Comparison of ENCODE assay signal across 8 cellular contexts in genomic region chr12:111766608-111767361, GRCh38. TPM values are rescaled to one million over a fixed set of nuclear protein-coding genes. Genes with fewer than 3 reads are reported as not detected.
DNase-seq lines count a peak whose midpoint lies in the region; ATAC-seq, FAIRE-seq and TF ChIP-seq lines count a peak whose summit lies in the region.

Gene ALDH2 (plus strand): TSS chr12:111766933. CDS start chr12:111766983, 50 bp downstream.

- dilution Hi-C loops in mammary epithelial cell (cut with HindIII; ENCODE audit: low sequenced_read_pairs) = no loop called here

- H3K79me2 ChIP-seq in SK-N-SH (ENCODE audit: insufficient read depth) (peaks cover 10% of the 10 kb centered on the region; the same call in 1 of the 2 replicates), mammary epithelial cell (ENCODE audit: insufficient read depth, low read length) (no peaks in the 10 kb centered on the region)

- H4K20me1 ChIP-seq in SK-N-SH (ENCODE audit: insufficient read depth) (no peaks in the 10 kb centered on the region), mammary epithelial cell (ENCODE audit: insufficient read depth, low read length) (no peaks in the 10 kb centered on the region)

- intact Hi-C loops in mammary epithelial cell (cut with micrococcal nuclease) (no loop called here), sciatic nerve (cut with DNase I) (no loop called here)

- H3K27ac ChIP-seq in SK-N-SH (ENCODE audit: low read depth in 2 of 2, low read length in 1 of 2) = peak within 1 kb of the TSS; percentile 19 to 28; a peak in 2 of 4 replicates
- H3K27ac ChIP-seq in mammary epithelial cell (ENCODE audit: insufficient read depth, low read depth, low read length) = no peak within 1 kb of the TSS
- H3K27ac ChIP-seq in iPS-18a (ENCODE audit: low read length) = peak within 1 kb of the TSS; percentile 40

- TF ChIP-seq POLR2A in GM12892 (IDR thresholded peaks at IDR 0.05; ENCODE audit: low read depth, low read length) = no peak

- ATAC-seq in HG03108 (IDR thresholded peaks at IDR 0.05; ENCODE audit: unreplicated experiment) (peak; percentile 37), sciatic nerve (peak; percentile 97)

- FAIRE-seq in GM12892 (lab: Jason Lieb, UNC) = no peak

- POLR2A ChIA-PET in SK-N-SH (lab: Yijun Ruan, JAX) = interaction anchor here (0.6 to 1.0 kb wide), 8 partner anchors 9 to 47 kb away, joined by 3 to 5 read pairs (median 4); no protein-coding TSS in a partner anchor

- no peaks in the 10 kb centered on the region for H3K9me3 ChIP-seq in SK-N-SH
- no peaks in the 10 kb centered on the region for H3K9me3 ChIP-seq in mammary epithelial cell (replicated peaks; ENCODE audit: insufficient read depth, low read length)
- H3K9me3 ChIP-seq in iPS-18a (ENCODE audit: control insufficient read depth, low read depth, low read length) = no peaks in the 10 kb centered on the region

- peak within 1 kb of the TSS; percentile 63 for H3K4me3 ChIP-seq in GM12864 (ENCODE audit: low read depth, low read length)
- H3K4me3 ChIP-seq in SK-N-SH (ENCODE audit: low read depth in 2 of 2, low read length in 1 of 2) = peak within 1 kb of the TSS; percentile 66 to 78
- H3K4me3 ChIP-seq in mammary epithelial cell (replicated peaks in 1 of 3; ENCODE audit: insufficient read depth in 1 of 3, low read depth in 2 of 3, low read length in 3 of 3) = no peak within 1 kb of the TSS
- H3K4me3 ChIP-seq in iPS-18a (ENCODE audit: low read length) = peak within 1 kb of the TSS; percentile 96

- H2AFZ ChIP-seq in SK-N-SH (ENCODE audit: low read depth) = peak within 1 kb of the TSS; percentile 95; the same call in 1 of the 2 replicates
- peak within 1 kb of the TSS; percentile 64 for H2AFZ ChIP-seq in mammary epithelial cell (ENCODE audit: low read depth, low read length)

- TF ChIP-seq CTCF in GM12864 (IDR thresholded peaks at IDR 0.05; ENCODE audit: low read depth, low read length, missing control alignments) (no peak), SK-N-SH (IDR thresholded peaks at IDR 0.05) (no peak), mammary epithelial cell (conservative IDR thresholded peaks at IDR 0.05 in 1 of 2, IDR thresholded peaks at IDR 0.05 in 1 of 2; ENCODE audit: extremely low read depth in 1 of 2, insufficient read depth in 1 of 2, low read depth in 1 of 2, low read length in 2 of 2) (no peak)

- H3K36me3 ChIP-seq in SK-N-SH (replicated peaks in 1 of 2; ENCODE audit: control insufficient read depth in 1 of 2, insufficient read depth in 2 of 2, low read length in 1 of 2) (no peaks in the 10 kb centered on the region), mammary epithelial cell (ENCODE audit: insufficient read depth, low read length) (no peaks in the 10 kb centered on the region), iPS-18a (ENCODE audit: control insufficient read depth, low read depth, low read length) (no peaks in the 10 kb centered on the region)

- peak within 1 kb of the TSS; percentile 75 for H3K9ac ChIP-seq in SK-N-SH
- no peak within 1 kb of the TSS for H3K9ac ChIP-seq in mammary epithelial cell (ENCODE audit: insufficient read depth, low read length)
- peak within 1 kb of the TSS; percentile 83 for H3K9ac ChIP-seq in iPS-18a (ENCODE audit: low read length)

- CTCF ChIA-PET in SK-N-SH (lab: Yijun Ruan, JAX) (interaction anchor here (0.6 to 2.7 kb wide), 3 partner anchors 14 to 46 kb away, joined by 3 to 12 read pairs (median 9); no protein-coding TSS in a partner anchor), mammary epithelial cell (lab: Charles Lee; ENCODE audit: low non-redundant PET) (no interaction called here)

- H3K4me2 ChIP-seq in SK-N-SH = peak within 1 kb of the TSS; percentile 92
- peak within 1 kb of the TSS; percentile 47 for H3K4me2 ChIP-seq in mammary epithelial cell (ENCODE audit: insufficient read depth, low read depth, low read length)

- no peak for TF ChIP-seq EP300 in SK-N-SH (IDR thresholded peaks at IDR 0.05; ENCODE audit: borderline replicate concordance in 1 of 2, low read depth in 1 of 2, low read length in 1 of 2)

- DNase-seq in GM12864 (ENCODE audit: low read depth) (no peak), SK-N-SH (peak; percentile 99), mammary epithelial cell (no peak), sciatic nerve (ENCODE audit: low spot score) (peak; percentile 83), GM12892 (ENCODE audit: insufficient read length) (no peak), KG1 (lab: John Stamatoyannopoulos, UW) (no peak)

- no peaks in the 10 kb centered on the region for H3F3A ChIP-seq in SK-N-SH (replicated peaks; ENCODE audit: insufficient read depth)

- H3K27me3 ChIP-seq in SK-N-SH (ENCODE audit: insufficient read depth) = no peaks in the 10 kb centered on the region
- H3K27me3 ChIP-seq in mammary epithelial cell (ENCODE audit: insufficient read depth, low read length) = no peaks in the 10 kb centered on the region
- peaks cover 12% of the 10 kb centered on the region for H3K27me3 ChIP-seq in iPS-18a (ENCODE audit: control insufficient read depth, insufficient read depth, low read length)

- no peaks in the 10 kb centered on the region for H3K9me2 ChIP-seq in SK-N-SH

- BruUV-seq in mammary epithelial cell (replicated peaks; lab: Mats Ljungman, UMichigan) = no TSS peak

- in situ Hi-C loops in mammary epithelial cell (cut with MboI; ENCODE audit: low sequenced_read_pairs in 2 of 2) = no loop called here

- TF ChIP-seq RAD21 in SK-N-SH (IDR thresholded peaks at IDR 0.05; ENCODE audit: low read length) = no peak

- WGBS in SK-N-SH (ENCODE audit: low lambda C conversion rate) = 1% methylated on average over 37 of the region's 73 CpGs
- WGBS in mammary epithelial cell (ENCODE audit: low coverage, missing lambda C conversion rate) = 73% methylated on average over 11 of the region's 73 CpGs

- H3K4me1 ChIP-seq in SK-N-SH (ENCODE audit: control insufficient read depth in 1 of 2, insufficient read depth in 2 of 2, low read depth in 1 of 2, low read length in 1 of 2) (peaks cover 0 to 11% of the 10 kb centered on the region in 2 experiments; a peak in 1 of 4 replicates), mammary epithelial cell (ENCODE audit: insufficient read depth, low read length) (no peaks in the 10 kb centered on the region), iPS-18a (ENCODE audit: control insufficient read depth, low read depth, low read length) (peaks cover 7% of the 10 kb centered on the region)

TF ChIP-seq in SK-N-SH, 30 proteins besides CTCF, POLR2A, EP300 and RAD21:
- TF ChIP-seq RFX5 (IDR thresholded peaks at IDR 0.05; ENCODE audit: low read length) (no peak), USF1 (IDR thresholded peaks at IDR 0.05; ENCODE audit: borderline replicate concordance, low read depth) (no peak), MXI1 (IDR thresholded peaks at IDR 0.05; ENCODE audit: low read depth, low read length) (peak; percentile 64), POLR2AphosphoS5 (IDR thresholded peaks at IDR 0.05; ENCODE audit: low read depth, low read length) (peak; percentile 30; the same call in 1 of the 2 replicates), TAF1 (IDR thresholded peaks at IDR 0.05; ENCODE audit: borderline replicate concordance, low read depth, low read length) (0 out of 2 replicates have a peak, but pooled peaks have one; percentile 31)
- TF ChIP-seq, protein P1, sequence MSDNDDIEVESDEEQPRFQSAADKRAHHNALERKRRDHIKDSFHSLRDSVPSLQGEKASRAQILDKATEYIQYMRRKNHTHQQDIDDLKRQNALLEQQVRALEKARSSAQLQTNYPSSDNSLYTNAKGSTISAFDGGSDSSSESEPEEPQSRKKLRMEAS (IDR thresholded peaks at IDR 0.05; ENCODE audit: low read depth) = peak; percentile 16; the same call in 1 of the 2 replicates

RNA-seq across cellular contexts. Expression of gene ALDH2, which starts in this region (rescaled TPM):
- 60.4 and 67.5 TPM in 2 replicates for polyA plus RNA-seq in SK-N-SH (2012; rRNA removed)
- 48.3 and 62.1 TPM in 2 replicates for polyA plus RNA-seq in SK-N-SH (2012; cell fraction: cytosol; rRNA removed)
- 45.4 and 55.7 TPM in 2 replicates for polyA plus RNA-seq in SK-N-SH (2012; cell fraction: nucleus; rRNA removed)
- total RNA-seq in mammary epithelial cell = under 1 TPM in 1 of 2 donors, not detected in 1; 0.38 TPM
- polyA plus RNA-seq in mammary epithelial cell = not detected
- polyA minus RNA-seq in mammary epithelial cell = not detected
- 75.3 TPM for total RNA-seq in sciatic nerve
- polyA plus RNA-seq in GM12892 (2012; ENCODE audit: missing spikeins) = 5.9 TPM

Comparison
In these comparisons a context has a peak if more than half of its experiments do, and no peak if none do; other contexts are left out.
1. RNA of gene ALDH2 (total RNA-seq): 75.3 TPM in sciatic nerve (single experiment); 0.38 TPM in mammary epithelial cell; every median in the first group is over 10 times any median in the second.
2. RNA of gene ALDH2 (polyA plus RNA-seq): 45.4 to 67.5 TPM in SK-N-SH; not detected in mammary epithelial cell (single experiment); every median in the first group is over 10 times any median in the second.
3. DNase-seq: peak in SK-N-SH (single experiment) and sciatic nerve (single experiment); none in GM12864 (single experiment), mammary epithelial cell (single experiment), GM12892 (single experiment) and KG1 (single experiment).
4. H3K4me3 ChIP-seq: peak in GM12864 (single experiment), SK-N-SH (2 of 2) and iPS-18a (single experiment); none in mammary epithelial cell (0 of 3).